Comparison of ENCODE assay signal across 9 cellular contexts in the genomic region with DNA sequence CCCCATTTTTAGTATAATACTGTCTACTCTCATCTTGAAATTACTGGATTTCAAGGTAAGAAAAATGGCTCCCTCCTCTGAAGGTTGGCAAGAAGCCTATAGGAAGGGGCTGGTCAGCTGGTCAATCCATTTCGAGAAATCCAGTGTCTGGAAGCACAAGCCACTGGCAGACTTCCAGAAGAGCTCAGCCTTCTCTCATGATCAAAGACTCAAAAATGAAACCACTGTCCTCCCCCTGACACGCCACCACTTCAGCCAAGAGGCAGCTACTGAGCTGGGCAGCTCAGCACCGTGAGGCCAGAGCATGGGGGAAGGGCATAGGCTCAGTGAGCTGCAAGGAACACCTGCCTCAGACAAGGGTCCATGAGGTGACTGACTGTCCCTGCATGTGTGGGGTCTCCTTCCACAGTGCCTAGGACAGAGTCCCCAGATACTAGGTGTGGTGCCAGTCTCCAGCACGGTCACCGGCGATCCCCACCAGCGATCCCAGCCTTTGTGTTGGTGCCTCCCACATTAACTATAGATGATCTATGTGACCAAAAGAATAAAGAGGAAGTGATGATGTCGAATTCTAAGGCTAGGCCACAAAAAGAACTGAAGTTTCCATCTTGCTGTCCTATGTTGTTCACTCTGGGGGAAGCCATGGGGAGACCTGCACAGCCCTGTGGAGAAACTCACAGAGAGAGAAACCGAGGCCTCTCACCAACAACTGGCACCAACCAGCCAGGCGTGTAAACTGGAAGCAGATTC.
A peak's percentile ranks its signal among the peaks of the same experiment; 100 is the strongest.
DNase-seq lines count a peak whose midpoint lies in the region; ATAC-seq and TF ChIP-seq lines count a peak whose summit lies in the region.
"Had no signal": no experiment of that assay in that cellular context is flagged by ENCODE, and none has a peak within 500 bp of the region (broad histone marks: within the 10 kb centered on the region; RNA-seq: fewer than 3 reads in every experiment).

No MANE protein-coding gene starts in this region.

- no peak for TF ChIP-seq POLR2A in GM18505 (IDR thresholded peaks at IDR 0.05; ENCODE audit: borderline replicate concordance, extremely low read depth, insufficient read depth, insufficient read length)

- no peaks in the 10 kb centered on the region for H3K36me3 Mint-ChIP-seq in activated CD8-positive, alpha-beta T cell treated with anti-CD3 and anti-CD28 coated beads for 36 hours (ENCODE audit: low read depth)

- no peak overlapping the region for H3K4me3 Mint-ChIP-seq in activated CD8-positive, alpha-beta T cell treated with anti-CD3 and anti-CD28 coated beads for 36 hours
- H3K4me3 Mint-ChIP-seq: memory B cell had no signal

- CTCF ChIA-PET in activated CD8-positive, alpha-beta T cell treated with anti-CD3 and anti-CD28 coated beads for 36 hours (lab: Charles Lee): interaction anchor here (1.4 kb wide), 1 partner anchor 9 kb away, joined by 3 read pairs; no protein-coding TSS in a partner anchor

- peak; percentile 74 for DNase-seq in EL
- peak; percentile 53 for DNase-seq in RPMI8226
- peak; percentile 47 for DNase-seq in glomerular endothelial cell (ENCODE audit: extremely low read depth, low read depth, low spot score)
- peak; percentile 66 for DNase-seq in putamen (ENCODE audit: low spot score)
- no peak for DNase-seq in activated CD8-positive, alpha-beta T cell treated with anti-CD3 and anti-CD28 coated beads for 36 hours

- POLR2A ChIA-PET in activated CD8-positive, alpha-beta T cell treated with anti-CD3 and anti-CD28 coated beads for 36 hours (lab: Charles Lee): no interaction called here

- H3K4me1 Mint-ChIP-seq in activated CD8-positive, alpha-beta T cell treated with anti-CD3 and anti-CD28 coated beads for 36 hours (ENCODE audit: low read depth): peaks cover 16% of the 10 kb centered on the region
- H3K4me1 Mint-ChIP-seq: memory B cell had no signal

- no peak for TF ChIP-seq CTCF in activated CD8-positive, alpha-beta T cell treated with anti-CD3 and anti-CD28 coated beads for 36 hours (IDR thresholded peaks at IDR 0.05)

- H3K27ac Mint-ChIP-seq in activated CD8-positive, alpha-beta T cell treated with anti-CD3 and anti-CD28 coated beads for 36 hours: no peak overlapping the region
- H3K27ac Mint-ChIP-seq: memory B cell had no signal

- no peaks in the 10 kb centered on the region for H3K27me3 Mint-ChIP-seq in activated CD8-positive, alpha-beta T cell treated with anti-CD3 and anti-CD28 coated beads for 36 hours
- H3K27me3 Mint-ChIP-seq: memory B cell had no signal

- H3K9me3 Mint-ChIP-seq in activated CD8-positive, alpha-beta T cell treated with anti-CD3 and anti-CD28 coated beads for 36 hours: no peaks in the 10 kb centered on the region
- H3K9me3 Mint-ChIP-seq: memory B cell had no signal

- intact Hi-C loops in activated CD8-positive, alpha-beta T cell treated with anti-CD3 and anti-CD28 coated beads for 36 hours (cut with micrococcal nuclease): no loop called here

- no peak for ATAC-seq in HG02763 (IDR thresholded peaks at IDR 0.05; ENCODE audit: unreplicated experiment)
- ATAC-seq in HG03565 (IDR thresholded peaks at IDR 0.05; ENCODE audit: unreplicated experiment): no peak
- no peak for ATAC-seq in GM18505 (IDR thresholded peaks at IDR 0.05; ENCODE audit: unreplicated experiment)
- ATAC-seq in activated CD8-positive, alpha-beta T cell treated with anti-CD3 and anti-CD28 coated beads for 36 hours: no peak
